8 cellular contexts compared by ENCODE assay signal in genomic region chr17:27602721-27603445, GRCh38. TPM values are rescaled to one million over a fixed set of nuclear protein-coding genes. Genes with fewer than 3 reads are reported as not detected.
DNase-seq lines count a peak whose midpoint lies in the region; ATAC-seq and TF ChIP-seq lines count a peak whose summit lies in the region.

No MANE protein-coding gene starts in this region.

- intact Hi-C loops in head of caudate nucleus (cut with DNase I), result loop anchor here (5.0 kb wide), 1 partner anchor 366 kb away; no protein-coding TSS in a partner anchor

- ATAC-seq in upper lobe of left lung (ENCODE audit: low FRiP score in 2 of 2) (peak; percentile 63 to 73), GM18505 (IDR thresholded peaks at IDR 0.05; ENCODE audit: unreplicated experiment) (no peak)

- H3K9me3 ChIP-seq in parathyroid adenoma (ENCODE audit: control insufficient read depth, low read length) (no peaks in the 10 kb centered on the region), upper lobe of left lung (no peaks in the 10 kb centered on the region)

- H3K27ac ChIP-seq in parathyroid adenoma (no peak overlapping the region), upper lobe of left lung (no peak overlapping the region)

- CTCF ChIA-PET in activated naive CD4-positive, alpha-beta T cell treated with anti-CD3 and anti-CD28 coated beads, Interleukin-2, amount 10 ng/mL, durations not matched to agents 7 days and 5 days (lab: Charles Lee), result interaction anchor here (0.7 to 10.6 kb wide), 19 partner anchors 9 to 365 kb away, joined by 3 to 153 read pairs (median 5); partner anchors contain the start of gene LGALS9

- DNase-seq in GDM1 (lab: John Stamatoyannopoulos, UW) (peak; percentile 37), KBM-7 (peak; percentile 83), SKM-1 (lab: John Stamatoyannopoulos, UW; ENCODE audit: unreplicated experiment) (peak; percentile 43), head of caudate nucleus (peak; percentile 44 to 92 (median 76)), upper lobe of left lung (peak in 1 of 2 donors; percentile 72)
- peak; percentile 82 for DNase-seq in activated naive CD4-positive, alpha-beta T cell treated with anti-CD3 and anti-CD28 coated beads, Interleukin-2, amount 10 ng/mL, durations not matched to agents 7 days and 5 days

- H3K4me1 Mint-ChIP-seq in activated naive CD4-positive, alpha-beta T cell treated with anti-CD3 and anti-CD28 coated beads, Interleukin-2, amount 10 ng/mL, durations not matched to agents 7 days and 5 days, result peaks cover 13% of the 10 kb centered on the region

- H3K4me1 ChIP-seq in parathyroid adenoma (no peaks in the 10 kb centered on the region), upper lobe of left lung (peaks cover 0 to 9% (median 2%) of the 10 kb centered on the region in 4 donors)

- no peak overlapping the region for H3K9ac ChIP-seq in parathyroid adenoma

- H3K27ac Mint-ChIP-seq in activated naive CD4-positive, alpha-beta T cell treated with anti-CD3 and anti-CD28 coated beads, Interleukin-2, amount 10 ng/mL, durations not matched to agents 7 days and 5 days, result no peak overlapping the region

- 47 to 65% methylated on average over 5 to 15 of the region's 15 CpGs for WGBS in upper lobe of left lung, 2 donors

- TF ChIP-seq CTCF in parathyroid adenoma (IDR thresholded peaks at IDR 0.05) (peak; percentile 96), upper lobe of left lung (IDR thresholded peaks at IDR 0.05) (peak; percentile 83 to 91 (median 88))

- H3K36me3 Mint-ChIP-seq in activated naive CD4-positive, alpha-beta T cell treated with anti-CD3 and anti-CD28 coated beads, Interleukin-2, amount 10 ng/mL, durations not matched to agents 7 days and 5 days, result peaks cover 16% of the 10 kb centered on the region

- H3K27me3 ChIP-seq in parathyroid adenoma (ENCODE audit: control insufficient read depth, insufficient read depth, low read length) (no peaks in the 10 kb centered on the region), upper lobe of left lung (no peaks in the 10 kb centered on the region)

- no peaks in the 10 kb centered on the region for H3K79me2 ChIP-seq in parathyroid adenoma

- H3K4me3 Mint-ChIP-seq in activated naive CD4-positive, alpha-beta T cell treated with anti-CD3 and anti-CD28 coated beads, Interleukin-2, amount 10 ng/mL, durations not matched to agents 7 days and 5 days, result no peak overlapping the region

- TF ChIP-seq POLR2A in upper lobe of left lung (IDR thresholded peaks at IDR 0.05) (no peak), GM18505 (IDR thresholded peaks at IDR 0.05; ENCODE audit: borderline replicate concordance, extremely low read depth, insufficient read depth, insufficient read length) (no peak)

- H3K9me3 Mint-ChIP-seq in activated naive CD4-positive, alpha-beta T cell treated with anti-CD3 and anti-CD28 coated beads, Interleukin-2, amount 10 ng/mL, durations not matched to agents 7 days and 5 days, result no peaks in the 10 kb centered on the region

- H3K4me2 ChIP-seq in parathyroid adenoma (ENCODE audit: low read length), result no peak overlapping the region

- H3K4me3 ChIP-seq in parathyroid adenoma (ENCODE audit: low read depth, low read length) (no peak overlapping the region), upper lobe of left lung (no peak overlapping the region)

- no peaks in the 10 kb centered on the region for H3K27me3 Mint-ChIP-seq in activated naive CD4-positive, alpha-beta T cell treated with anti-CD3 and anti-CD28 coated beads, Interleukin-2, amount 10 ng/mL, durations not matched to agents 7 days and 5 days

- TF ChIP-seq EP300 in upper lobe of left lung (IDR thresholded peaks at IDR 0.05), result no peak

- H2AFZ ChIP-seq in parathyroid adenoma, result peak overlapping the region; percentile 39

- in situ Hi-C loops in KBM-7 (cut with MboI; ENCODE audit: low pct_unique_long_range_greater_than_20kb, low sequenced_read_pairs), result no loop called here

- H3K36me3 ChIP-seq in parathyroid adenoma (ENCODE audit: control insufficient read depth, insufficient read depth, low read length) (no peaks in the 10 kb centered on the region), upper lobe of left lung (peaks cover 9 to 67% (median 41%) of the 10 kb centered on the region in 4 donors)

RNA-seq across cellular contexts. Expression of gene LGALS9, which starts 28.1 kb away (rescaled TPM):
- total RNA-seq in upper lobe of left lung, result 100 to 1,000 TPM in 5 of 6 donors, 10 to 100 TPM in 1; 64.6 to 238 (median 150) TPM
